8 cellular contexts compared by ENCODE assay signal in the genomic region with DNA sequence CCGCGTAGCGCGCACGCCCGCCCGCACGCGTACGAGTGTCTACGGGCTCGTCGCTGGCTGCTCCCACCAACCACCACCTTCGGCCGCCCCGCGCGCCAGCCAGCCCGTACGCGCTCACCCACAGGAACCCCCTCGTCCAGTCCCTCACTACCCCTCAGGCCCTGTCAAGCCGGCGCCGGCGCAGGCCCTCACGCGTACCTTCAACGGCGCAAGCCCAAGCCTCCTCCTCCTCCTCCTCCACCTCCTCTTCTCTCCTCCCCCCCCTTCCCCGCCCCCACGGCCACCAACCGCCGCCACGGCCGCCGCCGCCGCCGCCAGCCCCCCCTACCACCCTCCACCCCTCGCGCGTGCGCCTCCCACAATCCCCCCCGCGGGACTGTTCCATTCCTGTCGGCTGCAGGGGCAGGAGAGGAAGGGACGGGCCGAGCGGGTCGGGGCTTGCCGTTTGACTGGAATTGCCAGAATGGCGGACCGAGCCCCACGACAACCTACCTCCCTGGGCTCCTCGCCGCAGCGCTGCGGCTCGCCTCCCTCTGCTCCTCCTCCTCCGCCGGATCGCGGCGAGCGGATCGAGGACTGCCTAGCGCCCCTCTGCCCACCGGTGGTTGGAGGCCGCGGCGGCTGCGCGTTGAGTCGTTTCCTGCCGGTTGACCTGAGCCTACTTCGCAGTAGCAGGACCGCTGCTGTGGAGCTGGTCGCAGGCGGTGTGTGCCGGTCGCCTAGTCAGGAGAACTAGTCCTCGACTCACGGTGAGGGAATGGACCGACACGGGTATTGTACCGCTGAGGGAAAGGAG. TPM values are rescaled to one million over a fixed set of nuclear protein-coding genes. Genes with fewer than 3 reads are reported as not detected.
DNase-seq lines count a peak whose midpoint lies in the region; ATAC-seq and TF ChIP-seq lines count a peak whose summit lies in the region.

A gene with protein sequence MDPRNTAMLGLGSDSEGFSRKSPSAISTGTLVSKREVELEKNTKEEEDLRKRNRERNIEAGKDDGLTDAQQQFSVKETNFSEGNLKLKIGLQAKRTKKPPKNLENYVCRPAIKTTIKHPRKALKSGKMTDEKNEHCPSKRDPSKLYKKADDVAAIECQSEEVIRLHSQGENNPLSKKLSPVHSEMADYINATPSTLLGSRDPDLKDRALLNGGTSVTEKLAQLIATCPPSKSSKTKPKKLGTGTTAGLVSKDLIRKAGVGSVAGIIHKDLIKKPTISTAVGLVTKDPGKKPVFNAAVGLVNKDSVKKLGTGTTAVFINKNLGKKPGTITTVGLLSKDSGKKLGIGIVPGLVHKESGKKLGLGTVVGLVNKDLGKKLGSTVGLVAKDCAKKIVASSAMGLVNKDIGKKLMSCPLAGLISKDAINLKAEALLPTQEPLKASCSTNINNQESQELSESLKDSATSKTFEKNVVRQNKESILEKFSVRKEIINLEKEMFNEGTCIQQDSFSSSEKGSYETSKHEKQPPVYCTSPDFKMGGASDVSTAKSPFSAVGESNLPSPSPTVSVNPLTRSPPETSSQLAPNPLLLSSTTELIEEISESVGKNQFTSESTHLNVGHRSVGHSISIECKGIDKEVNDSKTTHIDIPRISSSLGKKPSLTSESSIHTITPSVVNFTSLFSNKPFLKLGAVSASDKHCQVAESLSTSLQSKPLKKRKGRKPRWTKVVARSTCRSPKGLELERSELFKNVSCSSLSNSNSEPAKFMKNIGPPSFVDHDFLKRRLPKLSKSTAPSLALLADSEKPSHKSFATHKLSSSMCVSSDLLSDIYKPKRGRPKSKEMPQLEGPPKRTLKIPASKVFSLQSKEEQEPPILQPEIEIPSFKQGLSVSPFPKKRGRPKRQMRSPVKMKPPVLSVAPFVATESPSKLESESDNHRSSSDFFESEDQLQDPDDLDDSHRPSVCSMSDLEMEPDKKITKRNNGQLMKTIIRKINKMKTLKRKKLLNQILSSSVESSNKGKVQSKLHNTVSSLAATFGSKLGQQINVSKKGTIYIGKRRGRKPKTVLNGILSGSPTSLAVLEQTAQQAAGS (N-terminal part only) (minus strand): TSS at position 223 of the 796 bp plus-strand sequence. CDS start 41,284 bp downstream, outside the sequence.

- H3K27ac ChIP-seq in angular gyrus (ENCODE audit: low read depth, low read length) (peak within 1 kb of the TSS; percentile 100), psoas muscle (peak within 1 kb of the TSS; percentile 98), urinary bladder (ENCODE audit: low read depth) (peak within 1 kb of the TSS; percentile 97)

- ATAC-seq in HG02938 (IDR thresholded peaks at IDR 0.05; ENCODE audit: unreplicated experiment) = peak; percentile 73
- ATAC-seq in left ventricle myocardium superior = peak; percentile 93
- peak; percentile 91 to 94 (median 94) for ATAC-seq in psoas muscle

- H3K9me3 ChIP-seq in psoas muscle = no peaks in the 10 kb centered on the region

- H3K4me3 ChIP-seq in psoas muscle = peak within 1 kb of the TSS; percentile 98
- H3K4me3 ChIP-seq in urinary bladder (ENCODE audit: low read depth, low read length) = peak within 1 kb of the TSS; percentile 87

- intact Hi-C loops in left ventricle myocardium superior (cut with micrococcal nuclease) = no loop called here
- intact Hi-C loops in psoas muscle (cut with DNase I) = no loop called here

- H3K27me3 ChIP-seq in psoas muscle (ENCODE audit: insufficient read depth in 3 of 3, low read length in 2 of 3) = no peaks in the 10 kb centered on the region

- DNase-seq in NCI-H187 treated with DMSO at 0.1 percent for 48 hours (lab: John Stamatoyannopoulos, UW) (peak; percentile 87), T-helper 2 cell (peak; percentile 84 to 96 (median 87)), left ventricle myocardium superior (peak; percentile 95), psoas muscle (peak; percentile 95 to 97)

- peaks cover 42% of the 10 kb centered on the region for H3K4me1 ChIP-seq in psoas muscle
- no peaks in the 10 kb centered on the region for H3K4me1 ChIP-seq in urinary bladder (ENCODE audit: insufficient read depth)

- no peak for TF ChIP-seq CTCF in psoas muscle (IDR thresholded peaks at IDR 0.05)

- H3K36me3 ChIP-seq in psoas muscle (ENCODE audit: insufficient read depth in 1 of 2, low read depth in 1 of 2) = peaks cover 0 to 5% of the 10 kb centered on the region in 2 donors
- H3K36me3 ChIP-seq in urinary bladder (ENCODE audit: insufficient read depth) = no peaks in the 10 kb centered on the region

- TF ChIP-seq POLR2A in GM15510 (IDR thresholded peaks at IDR 0.05; ENCODE audit: borderline replicate concordance, extremely low read depth, insufficient read length) = peak; percentile 99

- WGBS in psoas muscle, 3 donors = 0 to 1% (median 0%) methylated on average over 49 to 84 of the region's 87 CpGs
- under 1% methylated on average over 86 of the region's 87 CpGs for WGBS in urinary bladder

RNA-seq across cellular contexts. Expression of the gene that starts here (rescaled TPM):
- total RNA-seq in left ventricle myocardium superior (41.1 TPM), psoas muscle (10 to 100 TPM; 41.6 to 52.0 (median 47.6) TPM), urinary bladder (75.5 TPM)
- polyA plus RNA-seq in psoas muscle (10 to 100 TPM in 1 of 3 donors, 1 to 10 TPM in 2; 6.5 to 29.0 (median 7.8) TPM), urinary bladder (21.6 TPM)

Comparison
In these comparisons a context has a peak if more than half of its experiments do, and no peak if none do; other contexts are left out.
1. Peak in every context shown above with its lines: DNase-seq, ATAC-seq, H3K4me3 ChIP-seq and H3K27ac ChIP-seq.